Comparison of ENCODE assay signal across 8 cellular contexts in the genomic region with DNA sequence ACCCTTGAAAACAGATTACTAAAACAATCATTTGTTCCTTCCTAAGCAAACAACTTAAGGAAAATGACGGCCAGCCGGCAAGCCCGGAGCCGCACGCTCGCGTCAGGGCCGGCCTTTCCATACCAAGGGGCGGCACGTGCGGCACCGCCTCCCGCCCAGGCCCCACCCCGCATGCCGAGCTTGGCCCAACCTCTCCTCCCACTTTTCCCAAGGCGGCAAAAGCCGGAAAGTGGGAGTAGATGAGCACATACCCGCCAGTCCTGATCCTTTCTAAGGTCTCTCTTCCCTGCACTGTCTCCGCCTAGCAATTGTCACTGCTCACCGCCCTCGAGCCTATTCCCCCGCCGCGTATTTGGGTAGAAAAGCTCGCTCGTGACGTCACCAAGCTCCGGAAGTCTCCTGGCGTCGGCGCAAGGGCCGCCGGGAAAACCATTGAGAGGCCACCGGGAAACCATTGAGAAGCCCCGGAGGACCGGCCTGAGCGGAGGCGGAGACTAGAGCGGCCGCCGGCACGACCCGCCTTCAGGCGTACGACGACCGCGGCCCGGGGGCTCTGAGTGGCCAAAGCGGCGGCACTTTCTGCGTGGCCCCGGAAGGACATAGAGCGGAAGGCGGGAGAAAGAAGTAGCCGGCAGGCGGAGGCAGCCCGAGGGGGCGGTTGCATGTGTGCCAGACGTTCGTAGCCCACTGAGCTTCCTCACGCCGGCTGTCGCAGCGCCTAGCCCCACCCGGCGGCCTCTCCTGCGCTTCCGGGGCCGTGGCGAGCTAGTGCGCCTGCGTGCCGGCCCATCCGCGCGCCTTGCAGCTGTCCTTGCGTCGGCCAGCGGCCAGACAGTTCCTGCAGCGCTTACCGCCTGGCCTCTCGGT. TPM values are rescaled to one million over a fixed set of nuclear protein-coding genes. Genes with fewer than 3 reads are reported as not detected.
A peak's percentile ranks its signal among the peaks of the same experiment; 100 is the strongest.
DNase-seq lines count a peak whose midpoint lies in the region; ATAC-seq and TF ChIP-seq lines count a peak whose summit lies in the region.

A gene with protein sequence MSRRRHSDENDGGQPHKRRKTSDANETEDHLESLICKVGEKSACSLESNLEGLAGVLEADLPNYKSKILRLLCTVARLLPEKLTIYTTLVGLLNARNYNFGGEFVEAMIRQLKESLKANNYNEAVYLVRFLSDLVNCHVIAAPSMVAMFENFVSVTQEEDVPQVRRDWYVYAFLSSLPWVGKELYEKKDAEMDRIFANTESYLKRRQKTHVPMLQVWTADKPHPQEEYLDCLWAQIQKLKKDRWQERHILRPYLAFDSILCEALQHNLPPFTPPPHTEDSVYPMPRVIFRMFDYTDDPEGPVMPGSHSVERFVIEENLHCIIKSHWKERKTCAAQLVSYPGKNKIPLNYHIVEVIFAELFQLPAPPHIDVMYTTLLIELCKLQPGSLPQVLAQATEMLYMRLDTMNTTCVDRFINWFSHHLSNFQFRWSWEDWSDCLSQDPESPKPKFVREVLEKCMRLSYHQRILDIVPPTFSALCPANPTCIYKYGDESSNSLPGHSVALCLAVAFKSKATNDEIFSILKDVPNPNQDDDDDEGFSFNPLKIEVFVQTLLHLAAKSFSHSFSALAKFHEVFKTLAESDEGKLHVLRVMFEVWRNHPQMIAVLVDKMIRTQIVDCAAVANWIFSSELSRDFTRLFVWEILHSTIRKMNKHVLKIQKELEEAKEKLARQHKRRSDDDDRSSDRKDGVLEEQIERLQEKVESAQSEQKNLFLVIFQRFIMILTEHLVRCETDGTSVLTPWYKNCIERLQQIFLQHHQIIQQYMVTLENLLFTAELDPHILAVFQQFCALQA (plus strand): TSS at position 830 of the 867 bp plus-strand sequence. CDS start 61 bp downstream, outside the sequence.
Gene TSTD2 (minus strand): TSS at position 377 of the 867 bp plus-strand sequence. CDS start 5,806 bp downstream, outside the sequence.

- H3K27me3 ChIP-seq in BJ (ENCODE audit: control insufficient read depth, insufficient read depth, low read length) = no peaks in the 10 kb centered on the region

- H3K27ac ChIP-seq in coronary artery = peak within 1 kb of the TSS; percentile 94 to 96

- CTCF ChIA-PET in BJ (lab: Yijun Ruan, JAX) = interaction anchor here (0.6 to 8.0 kb wide), 6 partner anchors 17 to 267 kb away, joined by 3 to 37 read pairs (median 3); no protein-coding TSS in a partner anchor

- H3K4me3 ChIP-seq in BJ (ENCODE audit: low read depth, low read length) (peak within 1 kb of the TSS; percentile 88), coronary artery (peak within 1 kb of the TSS; percentile 89)

- intact Hi-C loops in activated CD4-positive, alpha-beta T cell treated with anti-CD3 and anti-CD28 coated beads, Interleukin-2, amount 10 ng/mL, durations not matched to agents 24 days and 14 days (cut with micrococcal nuclease) = loop anchor here (1.0 to 10.0 kb wide), 7 partner anchors 64 to 779 kb away; partner anchors contain the start of genes ANP32B, TBC1D2, TRMO and XPA

- DNase-seq in BJ (ENCODE audit: low read depth) (peak; percentile 90), NCI-H526 treated with DMSO at 0.1 percent for 48 hours (lab: John Stamatoyannopoulos, UW) (peak; percentile 95), coronary artery (ENCODE audit: low spot score) (peak; percentile 98), left kidney (ENCODE audit: low read depth, low spot score) (peak; percentile 99)
- peak; percentile 99 for DNase-seq in activated CD4-positive, alpha-beta T cell treated with anti-CD3 and anti-CD28 coated beads, Interleukin-2, amount 10 ng/mL, durations not matched to agents 24 days and 14 days
- peak; percentile 94 to 95 for DNase-seq in stimulated activated CD4-positive, alpha-beta T cell treated with anti-CD3 and anti-CD28 coated beads, Interleukin-2, amount 100 ng/mL, for 24 hours

- no peaks in the 10 kb centered on the region for H3K9me3 Mint-ChIP-seq in activated CD4-positive, alpha-beta T cell treated with anti-CD3 and anti-CD28 coated beads, Interleukin-2, amount 10 ng/mL, durations not matched to agents 24 days and 14 days

- TF ChIP-seq CTCF in BJ (IDR thresholded peaks at IDR 0.05; ENCODE audit: insufficient read depth, low read depth, low read length) = no peak
- no peak for TF ChIP-seq CTCF in coronary artery (IDR thresholded peaks at IDR 0.05)

- POLR2A ChIA-PET in BJ (lab: Charles Lee) = interaction anchor here (0.6 kb wide), 1 partner anchor 597 kb away, joined by 3 read pairs; no protein-coding TSS in a partner anchor

- H3K27me3 Mint-ChIP-seq in activated CD4-positive, alpha-beta T cell treated with anti-CD3 and anti-CD28 coated beads, Interleukin-2, amount 10 ng/mL, durations not matched to agents 24 days and 14 days = no peaks in the 10 kb centered on the region

- ATAC-seq in GM19324 (IDR thresholded peaks at IDR 0.05; ENCODE audit: low FRiP score, unreplicated experiment) = peak; percentile 92
- peak; percentile 75 for ATAC-seq in HG03469 (IDR thresholded peaks at IDR 0.05; ENCODE audit: unreplicated experiment)

- no peaks in the 10 kb centered on the region for H3K36me3 ChIP-seq in BJ (ENCODE audit: control insufficient read depth, insufficient read depth, low read length)

- H3K36me3 Mint-ChIP-seq in activated CD4-positive, alpha-beta T cell treated with anti-CD3 and anti-CD28 coated beads, Interleukin-2, amount 10 ng/mL, durations not matched to agents 24 days and 14 days (ENCODE audit: low read depth) = peaks cover 23% of the 10 kb centered on the region

- peak within 1 kb of the TSS; percentile 99 for H3K27ac Mint-ChIP-seq in activated CD4-positive, alpha-beta T cell treated with anti-CD3 and anti-CD28 coated beads, Interleukin-2, amount 10 ng/mL, durations not matched to agents 24 days and 14 days

- H3K4me1 Mint-ChIP-seq in activated CD4-positive, alpha-beta T cell treated with anti-CD3 and anti-CD28 coated beads, Interleukin-2, amount 10 ng/mL, durations not matched to agents 24 days and 14 days = peaks cover 40% of the 10 kb centered on the region

- H3K4me3 Mint-ChIP-seq in activated CD4-positive, alpha-beta T cell treated with anti-CD3 and anti-CD28 coated beads, Interleukin-2, amount 10 ng/mL, durations not matched to agents 24 days and 14 days = peak within 1 kb of the TSS; percentile 95

RNA-seq across cellular contexts. Expression of the first gene that starts in this region (rescaled TPM):
- polyA plus RNA-seq in BJ (2011; rRNA removed) = 11.0 and 21.8 TPM in 2 replicates
- 12.7 and 15.1 TPM in 2 replicates for polyA minus RNA-seq in BJ (2011; rRNA and poly(A)+ RNA removed)
- 48.9 and 51.4 TPM in 2 replicates for total RNA-seq in activated CD4-positive, alpha-beta T cell treated with anti-CD3 and anti-CD28 coated beads, Interleukin-2, amount 10 ng/mL, durations not matched to agents 24 days and 14 days

RNA-seq across cellular contexts. Expression of gene TSTD2, which starts in this region (rescaled TPM):
- polyA plus RNA-seq in BJ (2011; rRNA removed) = 15.4 and 18.4 TPM in 2 replicates
- polyA minus RNA-seq in BJ (2011; rRNA and poly(A)+ RNA removed) = 12.2 and 19.1 TPM in 2 replicates
- 17.1 and 17.7 TPM in 2 replicates for total RNA-seq in activated CD4-positive, alpha-beta T cell treated with anti-CD3 and anti-CD28 coated beads, Interleukin-2, amount 10 ng/mL, durations not matched to agents 24 days and 14 days

Comparison
In these comparisons a context has a peak if more than half of its experiments do, and no peak if none do; other contexts are left out.
1. Peak in every context shown above with its lines: DNase-seq, ATAC-seq, H3K4me3 ChIP-seq and H3K27ac ChIP-seq.